ENCODE assay signal across 22 cellular contexts in the genomic region with DNA sequence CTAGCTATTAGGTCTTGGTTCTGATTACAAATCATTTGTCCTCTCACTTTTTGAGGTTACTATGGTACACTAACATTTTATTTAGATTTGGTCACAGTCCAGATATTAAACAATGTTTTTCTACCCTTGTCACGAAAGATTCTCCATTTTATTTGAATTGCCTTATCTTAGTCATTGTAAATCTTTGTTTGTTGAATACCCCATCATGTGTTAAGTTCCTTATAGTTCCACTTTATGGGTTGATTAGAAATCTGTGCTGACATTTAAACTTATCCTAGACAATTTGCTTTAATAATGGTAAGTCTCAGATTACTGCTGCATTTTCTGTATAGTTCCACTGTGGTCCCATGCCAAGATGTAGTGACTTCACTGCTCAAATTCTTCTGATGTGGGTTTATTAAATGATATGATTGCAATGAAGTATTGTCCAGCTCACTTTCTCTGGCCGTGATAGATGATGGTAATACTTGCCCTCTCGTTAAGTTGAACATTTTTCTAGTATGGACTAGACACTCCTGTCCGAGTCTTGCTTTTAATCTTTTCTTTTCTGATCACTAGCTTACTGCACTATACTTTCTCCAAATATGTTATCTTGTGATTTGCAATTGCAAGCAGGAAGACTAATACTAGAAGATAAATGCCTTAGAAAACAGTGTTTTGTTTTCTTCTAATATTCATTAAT.
DNase-seq lines count a peak whose midpoint lies in the region; ATAC-seq, FAIRE-seq and TF ChIP-seq lines count a peak whose summit lies in the region.
"Had no signal": no experiment of that assay in that cellular context is flagged by ENCODE, and none has a peak within 500 bp of the region (broad histone marks: within the 10 kb centered on the region; RNA-seq: fewer than 3 reads in every experiment).

No MANE protein-coding gene starts in this region.

- H3K9me3 ChIP-seq in PC-3 (ENCODE audit: low read length) = no peaks in the 10 kb centered on the region
- H3K9me3 ChIP-seq: BLaER1, Caco-2, HAP-1 had no signal

- H3K4me3 Mint-ChIP-seq in MCF 10A (ENCODE audit: unreplicated experiment) = no peak overlapping the region
- H3K4me3 Mint-ChIP-seq: B cell; CD4-positive, CD25-positive, alpha-beta regulatory T cell; CD8-positive, alpha-beta T cell; HFFc6 had no signal

- H3K27ac Mint-ChIP-seq in MCF 10A (ENCODE audit: low read depth, unreplicated experiment) = no peak overlapping the region
- H3K27ac Mint-ChIP-seq: B cell; CD4-positive, CD25-positive, alpha-beta regulatory T cell; CD8-positive, alpha-beta T cell; HFFc6 had no signal

- H3K9me2 ChIP-seq in PC-3 (replicated peaks; ENCODE audit: low read length) = no peaks in the 10 kb centered on the region

- DNase-seq in PC-3 (peak; percentile 73), DMS 273 (lab: John Stamatoyannopoulos, UW; ENCODE audit: unreplicated experiment) (no peak), dorsolateral prefrontal cortex (no peak), MCF 10A (ENCODE audit: unreplicated experiment) (no peak)
- DNase-seq: Caco-2; CD4-positive, CD25-positive, alpha-beta regulatory T cell; CD8-positive, alpha-beta T cell; DMS 273 treated with DMSO at 0.1 percent for 48 hours; DMS79; EL; GDM1; GOT3; HFFc6 had no signal

- H3K27me3 ChIP-seq in PC-3 (ENCODE audit: low read length) (no peaks in the 10 kb centered on the region), dorsolateral prefrontal cortex (no peaks in the 10 kb centered on the region)
- H3K27me3 ChIP-seq: BLaER1 had no signal

- no peaks in the 10 kb centered on the region for H4K20me1 ChIP-seq in PC-3 (ENCODE audit: low read length)
- H4K20me1 ChIP-seq: BLaER1 had no signal

- CTCF ChIA-PET in PC-3 (lab: Charles Lee) = no interaction called here
- CTCF ChIA-PET in MCF 10A (lab: Yijun Ruan, JAX) = interaction anchor here (1.6 kb wide), 1 partner anchor 18 kb away, joined by 7 read pairs; no protein-coding TSS in a partner anchor

- no peaks in the 10 kb centered on the region for H3K4me1 Mint-ChIP-seq in MCF 10A (ENCODE audit: insufficient read depth, unreplicated experiment)
- H3K4me1 Mint-ChIP-seq: B cell; CD4-positive, CD25-positive, alpha-beta regulatory T cell had no signal

- H3K27me3 Mint-ChIP-seq in MCF 10A (ENCODE audit: insufficient read depth, unreplicated experiment) = no peaks in the 10 kb centered on the region
- H3K27me3 Mint-ChIP-seq: B cell; CD4-positive, CD25-positive, alpha-beta regulatory T cell had no signal

- intact Hi-C loops in PC-3 (cut with micrococcal nuclease) = loop anchor here (1.0 to 10.0 kb wide), 2 partner anchors 291 to 330 kb away; no protein-coding TSS in a partner anchor
- intact Hi-C loops in dorsolateral prefrontal cortex (cut with DNase I) = no loop called here
- intact Hi-C loops in MCF 10A (cut with micrococcal nuclease) = no loop called here

- H3K9me3 Mint-ChIP-seq in MCF 10A (ENCODE audit: unreplicated experiment) = no peaks in the 10 kb centered on the region
- H3K9me3 Mint-ChIP-seq: CD8-positive, alpha-beta T cell; HFFc6 had no signal

- peak overlapping the region; percentile 44 for H3K9ac ChIP-seq in PC-3 (ENCODE audit: low read length)
- H3K9ac ChIP-seq: BLaER1 had no signal

- H3F3A ChIP-seq in PC-3 (ENCODE audit: low read length, unreplicated experiment) = no peaks in the 10 kb centered on the region

- ATAC-seq in PC-3 (peak; percentile 81), SK-N-SH treated with all-trans-retinoic acid at 6 μM for 48 hours (peak; percentile 73), GM18520 (IDR thresholded peaks at IDR 0.05; ENCODE audit: unreplicated experiment) (no peak)
- ATAC-seq: CD8-positive, alpha-beta T cell; GM12878 had no signal

- no peaks in the 10 kb centered on the region for H3K36me3 ChIP-seq in PC-3 (ENCODE audit: low read depth, low read length)
- H3K36me3 ChIP-seq: BLaER1, HAP-1 had no signal

- H3K4me2 ChIP-seq in PC-3 (ENCODE audit: low read length) = peak overlapping the region; percentile 59
- H3K4me2 ChIP-seq: BLaER1 had no signal

- no peaks in the 10 kb centered on the region for H3K79me2 ChIP-seq in PC-3 (ENCODE audit: low read length)

- POLR2A ChIA-PET in PC-3 (lab: Charles Lee; ENCODE audit: unreplicated experiment) = interaction anchor here (0.6 kb wide), 1 partner anchor 1069 kb away, joined by 3 read pairs; no protein-coding TSS in a partner anchor
- POLR2A ChIA-PET in MCF 10A (lab: Yijun Ruan, JAX) = interaction anchor here (0.6 to 1.7 kb wide), 2 partner anchors 11 to 505 kb away, joined by 4 to 7 read pairs; no protein-coding TSS in a partner anchor

- H3K4me3 ChIP-seq in PC-3 (ENCODE audit: low read length) = peak overlapping the region; percentile 14
- no peak overlapping the region for H3K4me3 ChIP-seq in dorsolateral prefrontal cortex
- H3K4me3 ChIP-seq: BLaER1, GM12878, HAP-1 had no signal

- FAIRE-seq in colon (lab: Jason Lieb, UNC) = peak; percentile 51
- FAIRE-seq: GM12878, H54 had no signal

- peaks cover 19% of the 10 kb centered on the region for H3K4me1 ChIP-seq in PC-3 (ENCODE audit: insufficient read depth, low read length)
- H3K4me1 ChIP-seq: BLaER1, Caco-2, HAP-1 had no signal

- BruUV-seq in PC-3 (replicated peaks; lab: Mats Ljungman, UMichigan) = no TSS peak
- no TSS peak for BruUV-seq in MCF 10A (replicated peaks; lab: Mats Ljungman, UMichigan)

- H3K27ac ChIP-seq in PC-3 (ENCODE audit: low read length) (peak overlapping the region; percentile 83), dorsolateral prefrontal cortex (no peak overlapping the region)
- H3K27ac ChIP-seq: BLaER1, C4-2B had no signal

- peak overlapping the region; percentile 41; the same call in 1 of the 2 replicates for H2AFZ ChIP-seq in PC-3 (ENCODE audit: low read length)

- no peaks in the 10 kb centered on the region for H3K36me3 Mint-ChIP-seq in MCF 10A (ENCODE audit: insufficient read depth, unreplicated experiment)
- H3K36me3 Mint-ChIP-seq: CD4-positive, CD25-positive, alpha-beta regulatory T cell; CD8-positive, alpha-beta T cell had no signal

- TF ChIP-seq CTCF in PC-3 (conservative IDR thresholded peaks at IDR 0.05; ENCODE audit: low read depth, low read length) (no peak), dorsolateral prefrontal cortex (IDR thresholded peaks at IDR 0.05 in 54 of 56, conservative IDR thresholded peaks at IDR 0.05 in 2 of 56; ENCODE audit: low read depth in 1 of 56, partially characterized antibody in 56 of 56) (no peak), MCF 10A (IDR thresholded peaks at IDR 0.05; ENCODE audit: unreplicated experiment) (no peak)

TF ChIP-seq in SK-N-SH treated with all-trans-retinoic acid at 6 μM for 48 hours, 23 proteins besides CTCF, POLR2A, EP300 and RAD21 (continues in another document):
- TF ChIP-seq, protein P1, sequence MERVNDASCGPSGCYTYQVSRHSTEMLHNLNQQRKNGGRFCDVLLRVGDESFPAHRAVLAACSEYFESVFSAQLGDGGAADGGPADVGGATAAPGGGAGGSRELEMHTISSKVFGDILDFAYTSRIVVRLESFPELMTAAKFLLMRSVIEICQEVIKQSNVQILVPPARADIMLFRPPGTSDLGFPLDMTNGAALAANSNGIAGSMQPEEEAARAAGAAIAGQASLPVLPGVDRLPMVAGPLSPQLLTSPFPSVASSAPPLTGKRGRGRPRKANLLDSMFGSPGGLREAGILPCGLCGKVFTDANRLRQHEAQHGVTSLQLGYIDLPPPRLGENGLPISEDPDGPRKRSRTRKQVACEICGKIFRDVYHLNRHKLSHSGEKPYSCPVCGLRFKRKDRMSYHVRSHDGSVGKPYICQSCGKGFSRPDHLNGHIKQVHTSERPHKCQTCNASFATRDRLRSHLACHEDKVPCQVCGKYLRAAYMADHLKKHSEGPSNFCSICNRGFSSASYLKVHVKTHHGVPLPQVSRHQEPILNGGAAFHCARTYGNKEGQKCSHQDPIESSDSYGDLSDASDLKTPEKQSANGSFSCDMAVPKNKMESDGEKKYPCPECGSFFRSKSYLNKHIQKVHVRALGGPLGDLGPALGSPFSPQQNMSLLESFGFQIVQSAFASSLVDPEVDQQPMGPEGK (CRISPR knock-in tag; IDR thresholded peaks at IDR 0.05; ENCODE audit: borderline replicate concordance) = no peak
- TF ChIP-seq SNAI2 (CRISPR knock-in tag; IDR thresholded peaks at IDR 0.05) (no peak), ARNTL (CRISPR knock-in tag; IDR thresholded peaks at IDR 0.05; ENCODE audit: borderline replicate concordance, low read depth) (no peak), ESRRG (CRISPR knock-in tag; IDR thresholded peaks at IDR 0.05) (no peak), ISL1 (CRISPR knock-in tag; IDR thresholded peaks at IDR 0.05) (no peak), ZNF565 (CRISPR knock-in tag; conservative IDR thresholded peaks at IDR 0.05; ENCODE audit: low read depth) (no peak), GLIS3 (CRISPR knock-in tag; IDR thresholded peaks at IDR 0.05) (no peak), TCF4 (CRISPR knock-in tag; IDR thresholded peaks at IDR 0.05; ENCODE audit: borderline replicate concordance) (no peak), ZFP3 (CRISPR knock-in tag; IDR thresholded peaks at IDR 0.05) (no peak), RARB (CRISPR knock-in tag; IDR thresholded peaks at IDR 0.05) (no peak)
- TF ChIP-seq, protein P2, sequence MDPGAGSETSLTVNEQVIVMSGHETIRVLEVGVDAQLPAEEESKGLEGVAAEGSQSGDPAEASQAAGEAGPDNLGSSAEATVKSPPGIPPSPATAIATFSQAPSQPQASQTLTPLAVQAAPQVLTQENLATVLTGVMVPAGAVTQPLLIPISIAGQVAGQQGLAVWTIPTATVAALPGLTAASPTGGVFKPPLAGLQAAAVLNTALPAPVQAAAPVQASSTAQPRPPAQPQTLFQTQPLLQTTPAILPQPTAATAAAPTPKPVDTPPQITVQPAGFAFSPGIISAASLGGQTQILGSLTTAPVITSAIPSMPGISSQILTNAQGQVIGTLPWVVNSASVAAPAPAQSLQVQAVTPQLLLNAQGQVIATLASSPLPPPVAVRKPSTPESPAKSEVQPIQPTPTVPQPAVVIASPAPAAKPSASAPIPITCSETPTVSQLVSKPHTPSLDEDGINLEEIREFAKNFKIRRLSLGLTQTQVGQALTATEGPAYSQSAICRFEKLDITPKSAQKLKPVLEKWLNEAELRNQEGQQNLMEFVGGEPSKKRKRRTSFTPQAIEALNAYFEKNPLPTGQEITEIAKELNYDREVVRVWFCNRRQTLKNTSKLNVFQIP (CRISPR knock-in tag; IDR thresholded peaks at IDR 0.05; ENCODE audit: borderline replicate concordance, low read depth) = no peak; the same call in 1 of the 2 replicates
- TF ChIP-seq, protein P3, sequence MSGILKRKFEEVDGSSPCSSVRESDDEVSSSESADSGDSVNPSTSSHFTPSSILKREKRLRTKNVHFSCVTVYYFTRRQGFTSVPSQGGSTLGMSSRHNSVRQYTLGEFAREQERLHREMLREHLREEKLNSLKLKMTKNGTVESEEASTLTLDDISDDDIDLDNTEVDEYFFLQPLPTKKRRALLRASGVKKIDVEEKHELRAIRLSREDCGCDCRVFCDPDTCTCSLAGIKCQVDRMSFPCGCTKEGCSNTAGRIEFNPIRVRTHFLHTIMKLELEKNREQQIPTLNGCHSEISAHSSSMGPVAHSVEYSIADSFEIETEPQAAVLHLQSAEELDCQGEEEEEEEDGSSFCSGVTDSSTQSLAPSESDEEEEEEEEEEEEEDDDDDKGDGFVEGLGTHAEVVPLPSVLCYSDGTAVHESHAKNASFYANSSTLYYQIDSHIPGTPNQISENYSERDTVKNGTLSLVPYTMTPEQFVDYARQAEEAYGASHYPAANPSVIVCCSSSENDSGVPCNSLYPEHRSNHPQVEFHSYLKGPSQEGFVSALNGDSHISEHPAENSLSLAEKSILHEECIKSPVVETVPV (CRISPR knock-in tag; IDR thresholded peaks at IDR 0.05) = no peak
